30 cellular contexts compared by ENCODE assay signal in the genomic region with DNA sequence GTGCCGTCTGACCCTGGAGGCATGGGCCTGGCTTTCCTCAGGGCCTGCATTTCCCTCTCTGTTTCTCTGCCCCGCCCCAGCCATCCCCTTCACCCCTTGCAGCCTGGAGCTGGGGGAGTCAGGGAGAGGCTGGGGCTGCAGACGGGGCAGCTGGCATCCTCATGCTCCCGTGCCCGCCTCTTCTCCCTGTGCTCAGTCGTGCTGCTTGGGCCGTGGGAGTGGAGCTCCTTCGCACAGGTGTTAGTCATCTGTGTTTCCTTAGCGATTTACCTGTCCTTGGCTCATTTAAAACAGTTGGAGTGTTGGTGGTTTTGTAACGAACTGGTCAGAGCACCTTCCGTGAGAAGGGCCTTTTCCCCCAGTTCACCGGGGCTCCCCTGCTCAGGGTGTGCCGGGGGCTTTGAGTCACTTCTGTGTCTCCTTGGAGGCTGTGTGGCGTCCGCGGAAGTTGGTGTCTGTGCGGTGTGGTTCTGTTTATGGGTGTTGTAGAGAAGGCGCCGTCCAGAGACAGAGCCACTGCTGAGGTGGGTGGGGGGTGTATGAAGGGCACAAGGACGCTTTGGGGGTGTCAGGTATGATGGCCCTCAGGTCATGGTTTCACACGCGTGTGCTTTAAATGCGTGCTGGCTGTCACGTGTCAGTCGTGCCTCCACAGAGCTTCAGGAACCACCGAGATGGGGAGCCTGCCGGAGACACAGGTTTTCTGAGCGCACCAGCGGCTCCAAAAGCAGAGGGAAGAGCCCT. TPM values are rescaled to one million over a fixed set of nuclear protein-coding genes. Genes with fewer than 3 reads are reported as not detected.
"Had no signal": no experiment of that assay in that cellular context is flagged by ENCODE, and none has a peak within 500 bp of the region (broad histone marks: within the 10 kb centered on the region; RNA-seq: fewer than 3 reads in every experiment).

No MANE protein-coding gene starts in this region.

- FAIRE-seq: astrocyte, bronchial epithelial cell, endothelial cell of umbilical vein had no signal

- H3K36me3 ChIP-seq: adrenal gland, sigmoid colon, uterus had no signal

- H3K9me3 ChIP-seq: adrenal gland, sigmoid colon, uterus had no signal

- H3K27me3 Mint-ChIP-seq: activated B cell treated with CpG ODN at 0.5 μM for 24 hours; activated CD4-positive, alpha-beta T cell treated with anti-CD3 and anti-CD28 coated beads for 36 hours; activated naive CD8-positive, alpha-beta T cell; activated T-cell treated with anti-CD3 and anti-CD28 coated beads, Interleukin-2, amount 50 U/mL, for 24 hours; activated T-helper 17 cell treated with anti-CD3 and anti-CD28 coated beads, Interleukin-2, amount 50 U/mL, for 72 hours had no signal

- H3K36me3 Mint-ChIP-seq: activated naive CD8-positive, alpha-beta T cell; natural killer cell; stimulated activated memory B cell treated with anti-CD40 and anti-IgM and Interleukin-4, amounts not matched to agents 10 μg/mL and 1 μg/mL and 100 μg/mL, for 72 hours had no signal

- ATAC-seq: activated CD4-positive, alpha-beta T cell treated with anti-CD3 and anti-CD28 coated beads for 36 hours; esophagus mucosa; left cardiac atrium; stimulated activated memory B cell treated with anti-CD40 and anti-IgM and Interleukin-4, amounts not matched to agents 10 μg/mL and 1 μg/mL and 100 μg/mL, for 72 hours had no signal

- H3K9me3 Mint-ChIP-seq: activated B cell treated with CpG ODN at 0.5 μM for 24 hours; activated T-cell treated with anti-CD3 and anti-CD28 coated beads, Interleukin-2, amount 50 U/mL, for 24 hours; activated T-helper 17 cell treated with anti-CD3 and anti-CD28 coated beads, Interleukin-2, amount 50 U/mL, for 72 hours; natural killer cell; stimulated activated memory B cell treated with anti-CD40 and anti-IgM and Interleukin-4, amounts not matched to agents 10 μg/mL and 1 μg/mL and 100 μg/mL, for 72 hours had no signal

- H3K4me1 ChIP-seq: adrenal gland, sigmoid colon, uterus had no signal

- H3K4me2 ChIP-seq: smooth muscle cell had no signal

- H3K27me3 ChIP-seq: adrenal gland, uterus had no signal

- H3K27ac ChIP-seq: adrenal gland, sigmoid colon, uterus had no signal

- H3K4me1 Mint-ChIP-seq: activated B cell treated with CpG ODN at 0.5 μM for 24 hours; activated CD4-positive, alpha-beta T cell treated with anti-CD3 and anti-CD28 coated beads for 36 hours; activated T-helper 17 cell treated with anti-CD3 and anti-CD28 coated beads, Interleukin-2, amount 50 U/mL, for 72 hours; natural killer cell; stimulated activated memory B cell treated with anti-CD40 and anti-IgM and Interleukin-4, amounts not matched to agents 10 μg/mL and 1 μg/mL and 100 μg/mL, for 72 hours had no signal

- H3K4me3 ChIP-seq: adrenal gland, sigmoid colon, smooth muscle cell, uterus had no signal

- DNase-seq: activated B cell treated with CpG ODN at 0.5 μM for 24 hours; activated CD4-positive, alpha-beta T cell treated with anti-CD3 and anti-CD28 coated beads for 36 hours; activated CD4-positive, alpha-beta T cell treated with anti-CD3 and anti-CD28 coated beads, Interleukin-2, amount 50 U/mL, for 4 hours; activated CD8-positive, alpha-beta memory T cell treated with anti-CD3 and anti-CD28 coated beads for 24 hours; activated CD8-positive, alpha-beta memory T cell treated with anti-CD3 and anti-CD28 coated beads, Interleukin-2, amount 50 U/mL, for 4 hours; activated naive CD4-positive, alpha-beta T cell; activated T-cell treated with anti-CD3 and anti-CD28 coated beads, Interleukin-2, amount 50 U/mL, for 24 hours; adrenal gland; dermis blood vessel endothelial cell; effector memory CD4-positive, alpha-beta T cell; foreskin melanocyte; islet precursor cell; left cardiac atrium; midbrain; natural killer cell; sigmoid colon; stimulated activated CD4-positive, alpha-beta T cell treated with anti-CD3 and anti-CD28 coated beads, Interleukin-15, amount 100 ng/mL, for 24 hours; T1000; trophoblast cell; uterus had no signal

- H3K27ac Mint-ChIP-seq: activated B cell treated with CpG ODN at 0.5 μM for 24 hours; activated CD4-positive, alpha-beta T cell treated with anti-CD3 and anti-CD28 coated beads for 36 hours; activated naive CD8-positive, alpha-beta T cell; activated T-cell treated with anti-CD3 and anti-CD28 coated beads, Interleukin-2, amount 50 U/mL, for 24 hours; activated T-helper 17 cell treated with anti-CD3 and anti-CD28 coated beads, Interleukin-2, amount 50 U/mL, for 72 hours; natural killer cell; stimulated activated memory B cell treated with anti-CD40 and anti-IgM and Interleukin-4, amounts not matched to agents 10 μg/mL and 1 μg/mL and 100 μg/mL, for 72 hours; T-helper 1 cell treated with Interleukin-12 subunit alpha and Interleukin-12 subunit beta and Interleukin-4 antibody, amounts not matched to agents 30 μg/mL and 1 μg/mL, for 36 hours had no signal

- H3K4me3 Mint-ChIP-seq: activated B cell treated with CpG ODN at 0.5 μM for 24 hours; activated CD4-positive, alpha-beta T cell treated with anti-CD3 and anti-CD28 coated beads for 36 hours; activated naive CD8-positive, alpha-beta T cell; activated T-cell treated with anti-CD3 and anti-CD28 coated beads, Interleukin-2, amount 50 U/mL, for 24 hours; activated T-helper 17 cell treated with anti-CD3 and anti-CD28 coated beads, Interleukin-2, amount 50 U/mL, for 72 hours; natural killer cell; stimulated activated memory B cell treated with anti-CD40 and anti-IgM and Interleukin-4, amounts not matched to agents 10 μg/mL and 1 μg/mL and 100 μg/mL, for 72 hours; T-helper 1 cell treated with Interleukin-12 subunit alpha and Interleukin-12 subunit beta and Interleukin-4 antibody, amounts not matched to agents 30 μg/mL and 1 μg/mL, for 36 hours had no signal

RNA-seq across cellular contexts. Expression of a gene that starts 19.5 kb away (rescaled TPM):
- total RNA-seq: bronchial epithelial cell had no signal
- polyA plus RNA-seq: liver had no signal
